In genomic region chr16:81453091-81453728, GRCh38 we compare ENCODE assay signal across 1 cellular context.
A peak's percentile ranks its signal among the peaks of the same experiment; 100 is the strongest.
TF ChIP-seq lines count a peak whose summit lies in the region.

No MANE protein-coding gene starts in this region.

TF ChIP-seq in HepG2, 621 proteins besides CTCF, POLR2A, EP300 and RAD21 (continued from another document and continues in another):
- TF ChIP-seq, protein P1, sequence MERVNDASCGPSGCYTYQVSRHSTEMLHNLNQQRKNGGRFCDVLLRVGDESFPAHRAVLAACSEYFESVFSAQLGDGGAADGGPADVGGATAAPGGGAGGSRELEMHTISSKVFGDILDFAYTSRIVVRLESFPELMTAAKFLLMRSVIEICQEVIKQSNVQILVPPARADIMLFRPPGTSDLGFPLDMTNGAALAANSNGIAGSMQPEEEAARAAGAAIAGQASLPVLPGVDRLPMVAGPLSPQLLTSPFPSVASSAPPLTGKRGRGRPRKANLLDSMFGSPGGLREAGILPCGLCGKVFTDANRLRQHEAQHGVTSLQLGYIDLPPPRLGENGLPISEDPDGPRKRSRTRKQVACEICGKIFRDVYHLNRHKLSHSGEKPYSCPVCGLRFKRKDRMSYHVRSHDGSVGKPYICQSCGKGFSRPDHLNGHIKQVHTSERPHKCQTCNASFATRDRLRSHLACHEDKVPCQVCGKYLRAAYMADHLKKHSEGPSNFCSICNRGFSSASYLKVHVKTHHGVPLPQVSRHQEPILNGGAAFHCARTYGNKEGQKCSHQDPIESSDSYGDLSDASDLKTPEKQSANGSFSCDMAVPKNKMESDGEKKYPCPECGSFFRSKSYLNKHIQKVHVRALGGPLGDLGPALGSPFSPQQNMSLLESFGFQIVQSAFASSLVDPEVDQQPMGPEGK (CRISPR knock-in tag; IDR thresholded peaks at IDR 0.05) = no peak
- TF ChIP-seq ZNF292 (CRISPR knock-in tag; IDR thresholded peaks at IDR 0.05; ENCODE audit: borderline replicate concordance, low read depth) (0 out of 2 replicates have a peak, but pooled peaks have one; percentile 22), THAP8 (CRISPR knock-in tag; IDR thresholded peaks at IDR 0.05; ENCODE audit: borderline replicate concordance) (no peak), CENPT (CRISPR knock-in tag; IDR thresholded peaks at IDR 0.05; ENCODE audit: low read depth) (no peak), ZBTB1 (CRISPR knock-in tag; IDR thresholded peaks at IDR 0.05; ENCODE audit: borderline replicate concordance) (no peak), FOXA3 (CRISPR knock-in tag; IDR thresholded peaks at IDR 0.05) (peak; percentile 70), ZNF709 (CRISPR knock-in tag; IDR thresholded peaks at IDR 0.05) (no peak), WIZ (CRISPR knock-in tag; IDR thresholded peaks at IDR 0.05) (no peak), ZNF772 (CRISPR knock-in tag; IDR thresholded peaks at IDR 0.05) (no peak), FOXC1 (CRISPR knock-in tag; IDR thresholded peaks at IDR 0.05; ENCODE audit: borderline replicate concordance) (peak; percentile 27; the same call in 1 of the 2 replicates), RXRA (CRISPR knock-in tag; IDR thresholded peaks at IDR 0.05) (peak; percentile 22; the same call in 1 of the 2 replicates), ZNF333 (CRISPR knock-in tag; IDR thresholded peaks at IDR 0.05; ENCODE audit: borderline replicate concordance) (no peak), EZH2 (conservative IDR thresholded peaks at IDR 0.05; ENCODE audit: low read depth, low read length) (no peak), ZNF83 (CRISPR knock-in tag; IDR thresholded peaks at IDR 0.05; ENCODE audit: borderline replicate concordance) (no peak), TFAP4 (IDR thresholded peaks at IDR 0.05; ENCODE audit: borderline replicate concordance, low read depth) (no peak), RBM22 (optimal IDR thresholded peaks at IDR 0.05; ENCODE audit: low read length) (no peak), ZNF160 (CRISPR knock-in tag; IDR thresholded peaks at IDR 0.05) (no peak), TEF (CRISPR knock-in tag; IDR thresholded peaks at IDR 0.05) (no peak), FOXA1 (IDR thresholded peaks at IDR 0.05) (no peak), FOXA1 (CRISPR knock-in tag; IDR thresholded peaks at IDR 0.05) (peak; percentile 71), MZF1 (CRISPR knock-in tag; IDR thresholded peaks at IDR 0.05; ENCODE audit: borderline replicate concordance) (no peak), NFKBIZ (CRISPR knock-in tag; IDR thresholded peaks at IDR 0.05) (no peak), ZNF605 (CRISPR knock-in tag; IDR thresholded peaks at IDR 0.05) (no peak), ZNF354B (CRISPR knock-in tag; IDR thresholded peaks at IDR 0.05) (no peak), ZNF646 (CRISPR knock-in tag; IDR thresholded peaks at IDR 0.05) (no peak), ZKSCAN5 (CRISPR knock-in tag; IDR thresholded peaks at IDR 0.05) (no peak), FOXP1 (IDR thresholded peaks at IDR 0.05) (no peak), FOXP1 (CRISPR knock-in tag; IDR thresholded peaks at IDR 0.05) (peak; percentile 61), NR3C1 (CRISPR knock-in tag; IDR thresholded peaks at IDR 0.05) (no peak), CHD4 (IDR thresholded peaks at IDR 0.05; ENCODE audit: borderline replicate concordance, low read length) (no peak), POGK (CRISPR knock-in tag; conservative IDR thresholded peaks at IDR 0.05) (no peak), ZNF788 (CRISPR knock-in tag; IDR thresholded peaks at IDR 0.05; ENCODE audit: borderline replicate concordance) (no peak), ZBTB43 (CRISPR knock-in tag; conservative IDR thresholded peaks at IDR 0.05) (no peak), CREBL2 (CRISPR knock-in tag; IDR thresholded peaks at IDR 0.05; ENCODE audit: borderline replicate concordance) (no peak)
- TF ChIP-seq, protein P2, sequence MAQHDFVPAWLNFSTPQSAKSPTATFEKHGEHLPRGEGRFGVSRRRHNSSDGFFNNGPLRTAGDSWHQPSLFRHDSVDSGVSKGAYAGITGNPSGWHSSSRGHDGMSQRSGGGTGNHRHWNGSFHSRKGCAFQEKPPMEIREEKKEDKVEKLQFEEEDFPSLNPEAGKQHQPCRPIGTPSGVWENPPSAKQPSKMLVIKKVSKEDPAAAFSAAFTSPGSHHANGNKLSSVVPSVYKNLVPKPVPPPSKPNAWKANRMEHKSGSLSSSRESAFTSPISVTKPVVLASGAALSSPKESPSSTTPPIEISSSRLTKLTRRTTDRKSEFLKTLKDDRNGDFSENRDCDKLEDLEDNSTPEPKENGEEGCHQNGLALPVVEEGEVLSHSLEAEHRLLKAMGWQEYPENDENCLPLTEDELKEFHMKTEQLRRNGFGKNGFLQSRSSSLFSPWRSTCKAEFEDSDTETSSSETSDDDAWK (CRISPR knock-in tag; IDR thresholded peaks at IDR 0.05) = no peak
- TF ChIP-seq, protein P3, sequence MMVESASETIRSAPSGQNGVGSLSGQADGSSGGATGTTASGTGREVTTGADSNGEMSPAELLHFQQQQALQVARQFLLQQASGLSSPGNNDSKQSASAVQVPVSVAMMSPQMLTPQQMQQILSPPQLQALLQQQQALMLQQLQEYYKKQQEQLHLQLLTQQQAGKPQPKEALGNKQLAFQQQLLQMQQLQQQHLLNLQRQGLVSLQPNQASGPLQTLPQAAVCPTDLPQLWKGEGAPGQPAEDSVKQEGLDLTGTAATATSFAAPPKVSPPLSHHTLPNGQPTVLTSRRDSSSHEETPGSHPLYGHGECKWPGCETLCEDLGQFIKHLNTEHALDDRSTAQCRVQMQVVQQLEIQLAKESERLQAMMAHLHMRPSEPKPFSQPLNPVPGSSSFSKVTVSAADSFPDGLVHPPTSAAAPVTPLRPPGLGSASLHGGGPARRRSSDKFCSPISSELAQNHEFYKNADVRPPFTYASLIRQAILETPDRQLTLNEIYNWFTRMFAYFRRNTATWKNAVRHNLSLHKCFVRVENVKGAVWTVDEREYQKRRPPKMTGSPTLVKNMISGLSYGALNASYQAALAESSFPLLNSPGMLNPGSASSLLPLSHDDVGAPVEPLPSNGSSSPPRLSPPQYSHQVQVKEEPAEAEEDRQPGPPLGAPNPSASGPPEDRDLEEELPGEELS (CRISPR knock-in tag; IDR thresholded peaks at IDR 0.05) = no peak
- TF ChIP-seq, protein P4, sequence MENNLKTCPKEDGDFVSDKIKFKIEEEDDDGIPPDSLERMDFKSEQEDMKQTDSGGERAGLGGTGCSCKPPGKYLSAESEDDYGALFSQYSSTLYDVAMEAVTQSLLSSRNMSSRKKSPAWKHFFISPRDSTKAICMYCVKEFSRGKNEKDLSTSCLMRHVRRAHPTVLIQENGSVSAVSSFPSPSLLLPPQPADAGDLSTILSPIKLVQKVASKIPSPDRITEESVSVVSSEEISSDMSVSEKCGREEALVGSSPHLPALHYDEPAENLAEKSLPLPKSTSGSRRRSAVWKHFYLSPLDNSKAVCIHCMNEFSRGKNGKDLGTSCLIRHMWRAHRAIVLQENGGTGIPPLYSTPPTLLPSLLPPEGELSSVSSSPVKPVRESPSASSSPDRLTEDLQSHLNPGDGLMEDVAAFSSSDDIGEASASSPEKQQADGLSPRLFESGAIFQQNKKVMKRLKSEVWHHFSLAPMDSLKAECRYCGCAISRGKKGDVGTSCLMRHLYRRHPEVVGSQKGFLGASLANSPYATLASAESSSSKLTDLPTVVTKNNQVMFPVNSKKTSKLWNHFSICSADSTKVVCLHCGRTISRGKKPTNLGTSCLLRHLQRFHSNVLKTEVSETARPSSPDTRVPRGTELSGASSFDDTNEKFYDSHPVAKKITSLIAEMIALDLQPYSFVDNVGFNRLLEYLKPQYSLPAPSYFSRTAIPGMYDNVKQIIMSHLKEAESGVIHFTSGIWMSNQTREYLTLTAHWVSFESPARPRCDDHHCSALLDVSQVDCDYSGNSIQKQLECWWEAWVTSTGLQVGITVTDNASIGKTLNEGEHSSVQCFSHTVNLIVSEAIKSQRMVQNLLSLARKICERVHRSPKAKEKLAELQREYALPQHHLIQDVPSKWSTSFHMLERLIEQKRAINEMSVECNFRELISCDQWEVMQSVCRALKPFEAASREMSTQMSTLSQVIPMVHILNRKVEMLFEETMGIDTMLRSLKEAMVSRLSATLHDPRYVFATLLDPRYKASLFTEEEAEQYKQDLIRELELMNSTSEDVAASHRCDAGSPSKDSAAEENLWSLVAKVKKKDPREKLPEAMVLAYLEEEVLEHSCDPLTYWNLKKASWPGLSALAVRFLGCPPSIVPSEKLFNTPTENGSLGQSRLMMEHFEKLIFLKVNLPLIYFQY (CRISPR knock-in tag; IDR thresholded peaks at IDR 0.05; ENCODE audit: borderline replicate concordance) = no peak
- TF ChIP-seq, protein P5, sequence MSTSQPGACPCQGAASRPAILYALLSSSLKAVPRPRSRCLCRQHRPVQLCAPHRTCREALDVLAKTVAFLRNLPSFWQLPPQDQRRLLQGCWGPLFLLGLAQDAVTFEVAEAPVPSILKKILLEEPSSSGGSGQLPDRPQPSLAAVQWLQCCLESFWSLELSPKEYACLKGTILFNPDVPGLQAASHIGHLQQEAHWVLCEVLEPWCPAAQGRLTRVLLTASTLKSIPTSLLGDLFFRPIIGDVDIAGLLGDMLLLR (CRISPR knock-in tag; IDR thresholded peaks at IDR 0.05) = no peak
